ENCODE assay signal across 9 cellular contexts in genomic region chr11:128715691-128716153, GRCh38. TPM values are rescaled to one million over a fixed set of nuclear protein-coding genes. Genes with fewer than 3 reads are reported as not detected.
A peak's percentile ranks its signal among the peaks of the same experiment; 100 is the strongest.
DNase-seq lines count a peak whose midpoint lies in the region; ATAC-seq, FAIRE-seq and TF ChIP-seq lines count a peak whose summit lies in the region.
"Had no signal": no experiment of that assay in that cellular context is flagged by ENCODE, and none has a peak within 500 bp of the region (broad histone marks: within the 10 kb centered on the region; RNA-seq: fewer than 3 reads in every experiment).

No MANE protein-coding gene starts in this region.

- H3K27me3 ChIP-seq in sigmoid colon, result no peaks in the 10 kb centered on the region

- TF ChIP-seq CTCF in fibroblast of mammary gland (conservative IDR thresholded peaks at IDR 0.05; ENCODE audit: control insufficient read depth, insufficient read depth, low read depth, low read length) (no peak), sigmoid colon (IDR thresholded peaks at IDR 0.05) (no peak)

- no peak for TF ChIP-seq POLR2A in sigmoid colon (IDR thresholded peaks at IDR 0.05)

- FAIRE-seq in RCC 7860 (lab: Jason Lieb, UNC), result no peak

- peaks cover 0 to 47% (median 39%) of the 10 kb centered on the region in 4 donors for H3K4me1 ChIP-seq in sigmoid colon

- no peak for TF ChIP-seq EP300 in sigmoid colon (IDR thresholded peaks at IDR 0.05)

- peak overlapping the region; percentile 62 to 77 (median 74) for H3K27ac ChIP-seq in sigmoid colon
- H3K27ac ChIP-seq: RWPE1 had no signal

- DNase-seq in RCC 7860 (ENCODE audit: low spot score) (peak; percentile 10), fibroblast of mammary gland (ENCODE audit: low read depth) (peak; percentile 14), sigmoid colon (no peak), HuH-7 (ENCODE audit: low spot score) (no peak), HUDEP-2 (lab: John Stamatoyannopoulos, UW; ENCODE audit: unreplicated experiment in 76 of 76) (no peak), NCI-H1694 (lab: John Stamatoyannopoulos, UW) (no peak)

- peak overlapping the region; percentile 33; the same call in 1 of the 2 replicates for H3K4me3 ChIP-seq in GM08714 (ENCODE audit: low read length)
- no peak overlapping the region for H3K4me3 ChIP-seq in fibroblast of mammary gland (ENCODE audit: control insufficient read depth, low read depth, low read length)
- peak overlapping the region in 2 of 4 donors; percentile 2 to 23 for H3K4me3 ChIP-seq in sigmoid colon

- no peaks in the 10 kb centered on the region for H3K9me3 ChIP-seq in sigmoid colon

- H3K36me3 ChIP-seq in sigmoid colon, result no peaks in the 10 kb centered on the region

- intact Hi-C loops in sigmoid colon (cut with DNase I), result no loop called here

- ATAC-seq in HG02981 (IDR thresholded peaks at IDR 0.05; ENCODE audit: unreplicated experiment), result no peak

- 40 to 44% methylated on average over 2 of the region's 2 CpGs for WGBS in sigmoid colon, 2 donors

RNA-seq across cellular contexts. Expression of gene FLI1, which starts 21.9 kb away (rescaled TPM):
- total RNA-seq in sigmoid colon, result 10 to 100 TPM in 3 of 4 donors, 1 to 10 TPM in 1; 8.8 to 18.0 (median 15.0) TPM
- 10 to 100 TPM in 1 of 3 donors, 1 to 10 TPM in 2; 1.8 to 16.6 (median 4.2) TPM for polyA plus RNA-seq in sigmoid colon

Comparison
In these comparisons a context has a peak if more than half of its experiments do, and no peak if none do; other contexts are left out.
1. DNase-seq: peak in RCC 7860 (single experiment) and fibroblast of mammary gland (single experiment); none in sigmoid colon (single experiment), HuH-7 (single experiment), HUDEP-2 (0 of 76) and NCI-H1694 (single experiment).